ENCODE assay signal across 1 cellular context in genomic region chr4:133377286-133377685, GRCh38.
TF ChIP-seq lines count a peak whose summit lies in the region.

No MANE protein-coding gene starts in this region.

TF ChIP-seq in GM23338, 12 proteins besides CTCF, POLR2A, EP300 and RAD21:
- TF ChIP-seq ETS1 (IDR thresholded peaks at IDR 0.05) (no peak), REST (IDR thresholded peaks at IDR 0.05; ENCODE audit: unreplicated experiment) (no peak), NANOG (IDR thresholded peaks at IDR 0.05; ENCODE audit: borderline replicate concordance) (no peak), CREB1 (CRISPR knock-in tag; IDR thresholded peaks at IDR 0.05; ENCODE audit: low read depth) (no peak)
